8 cellular contexts compared by ENCODE assay signal in the genomic region with DNA sequence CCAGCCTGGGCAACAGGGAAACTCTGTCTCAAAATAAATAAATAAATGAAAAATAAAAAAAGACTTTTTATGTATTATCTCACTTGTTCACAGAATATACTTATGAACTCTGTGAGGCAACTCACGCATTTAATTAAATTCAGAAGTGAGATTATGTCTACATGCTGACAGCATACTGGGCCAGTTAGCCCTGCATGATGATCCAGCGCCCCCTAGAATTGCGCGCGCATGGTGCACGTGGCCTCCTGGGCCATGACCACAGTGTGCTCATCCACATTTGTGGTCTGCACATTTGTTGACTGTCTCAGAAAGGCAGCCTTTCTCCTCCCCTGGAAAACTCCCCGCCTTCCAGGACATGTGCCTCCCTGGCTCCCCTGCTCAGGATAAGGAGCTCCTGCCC.
A peak's percentile ranks its signal among the peaks of the same experiment; 100 is the strongest.
DNase-seq lines count a peak whose midpoint lies in the region; ATAC-seq and TF ChIP-seq lines count a peak whose summit lies in the region.
"Not testable (repeated sequence)": the region's sequence is repeated elsewhere in the genome, so short reads cannot be mapped to it uniquely, and the experiment has no call there.

No MANE protein-coding gene starts in this region.

- ATAC-seq in activated CD8-positive, alpha-beta T cell treated with anti-CD3 and anti-CD28 coated beads for 36 hours: peak; percentile 48
- peak; percentile 32 for ATAC-seq in central memory CD8-positive, alpha-beta T cell (replicated peaks; ENCODE audit: extremely low read depth, poor library complexity, severe bottlenecking)
- not testable (repeated sequence) for ATAC-seq in left ventricle myocardium superior

- H3K27me3 ChIP-seq in A673 (replicated peaks; ENCODE audit: insufficient read depth, low read depth, low read length, poor library complexity); Peyer's patch: not testable (repeated sequence)

- not testable (repeated sequence) for H3K4me3 Mint-ChIP-seq in activated CD8-positive, alpha-beta T cell treated with anti-CD3 and anti-CD28 coated beads for 36 hours; central memory CD8-positive, alpha-beta T cell; progenitor cell of endocrine pancreas (ENCODE audit: low read depth)

- H3K9me3 ChIP-seq in A673 (ENCODE audit: low read depth, low read length, poor library complexity, severe bottlenecking); Peyer's patch: not testable (repeated sequence)

- CTCF ChIA-PET in A673 (lab: Charles Lee); activated CD8-positive, alpha-beta T cell treated with anti-CD3 and anti-CD28 coated beads for 36 hours (lab: Charles Lee): not testable (repeated sequence)

- DNase-seq in A673 (ENCODE audit: low spot score); central memory CD8-positive, alpha-beta T cell (ENCODE audit: low spot score in 2 of 2); progenitor cell of endocrine pancreas (ENCODE audit: low spot score, unreplicated experiment): not testable (repeated sequence)
- DNase-seq in GDM1 (lab: John Stamatoyannopoulos, UW): peak; percentile 42
- peak; percentile 28 for DNase-seq in KBM-7
- DNase-seq in Peyer's patch: peak in 2 of 3 donors; percentile 42 to 71
- peak; percentile 64 for DNase-seq in activated CD8-positive, alpha-beta T cell treated with anti-CD3 and anti-CD28 coated beads for 36 hours
- DNase-seq in left ventricle myocardium superior: peak; percentile 37

- not testable (repeated sequence) for H3K27ac ChIP-seq in A673 (ENCODE audit: low read depth, low read length, poor library complexity, severe bottlenecking); Peyer's patch

- not testable (repeated sequence) for H3K27ac Mint-ChIP-seq in activated CD8-positive, alpha-beta T cell treated with anti-CD3 and anti-CD28 coated beads for 36 hours; central memory CD8-positive, alpha-beta T cell (ENCODE audit: low read depth); progenitor cell of endocrine pancreas

- H3K27me3 Mint-ChIP-seq in activated CD8-positive, alpha-beta T cell treated with anti-CD3 and anti-CD28 coated beads for 36 hours; central memory CD8-positive, alpha-beta T cell; progenitor cell of endocrine pancreas: not testable (repeated sequence)

- H3K9me3 Mint-ChIP-seq in activated CD8-positive, alpha-beta T cell treated with anti-CD3 and anti-CD28 coated beads for 36 hours; central memory CD8-positive, alpha-beta T cell; progenitor cell of endocrine pancreas (ENCODE audit: low read depth): not testable (repeated sequence)

- not testable (repeated sequence) for H3K36me3 ChIP-seq in A673 (ENCODE audit: insufficient read depth, low read length, poor library complexity, severe bottlenecking); Peyer's patch

- TF ChIP-seq CTCF in A673 (conservative IDR thresholded peaks at IDR 0.05; ENCODE audit: low read depth, low read length): peak; percentile 37
- peak in 2 of 6 experiments; percentile 6 to 22 for TF ChIP-seq CTCF in Peyer's patch (IDR thresholded peaks at IDR 0.05)
- TF ChIP-seq CTCF in activated CD8-positive, alpha-beta T cell treated with anti-CD3 and anti-CD28 coated beads for 36 hours (IDR thresholded peaks at IDR 0.05): peak; percentile 19
- TF ChIP-seq CTCF in progenitor cell of endocrine pancreas (IDR thresholded peaks at IDR 0.05; ENCODE audit: unreplicated experiment): peak; percentile 22

- in situ Hi-C loops in KBM-7 (cut with MboI; ENCODE audit: low pct_unique_long_range_greater_than_20kb, low sequenced_read_pairs): not testable (repeated sequence)

- H3K36me3 Mint-ChIP-seq in activated CD8-positive, alpha-beta T cell treated with anti-CD3 and anti-CD28 coated beads for 36 hours (ENCODE audit: low read depth); central memory CD8-positive, alpha-beta T cell (ENCODE audit: insufficient read depth); progenitor cell of endocrine pancreas (ENCODE audit: insufficient read depth): not testable (repeated sequence)

- intact Hi-C loops in A673 (cut with micrococcal nuclease; ENCODE audit: unreplicated experiment); activated CD8-positive, alpha-beta T cell treated with anti-CD3 and anti-CD28 coated beads for 36 hours (cut with micrococcal nuclease); left ventricle myocardium superior (cut with micrococcal nuclease): not testable (repeated sequence)

- not testable (repeated sequence) for H3K4me3 ChIP-seq in A673 (ENCODE audit: low read depth, low read length, poor library complexity, severe bottlenecking); Peyer's patch

- POLR2A ChIA-PET in A673 (lab: Charles Lee; ENCODE audit: low non-redundant PET); activated CD8-positive, alpha-beta T cell treated with anti-CD3 and anti-CD28 coated beads for 36 hours (lab: Charles Lee): not testable (repeated sequence)

- H3K4me1 Mint-ChIP-seq in activated CD8-positive, alpha-beta T cell treated with anti-CD3 and anti-CD28 coated beads for 36 hours (ENCODE audit: low read depth); central memory CD8-positive, alpha-beta T cell; progenitor cell of endocrine pancreas (ENCODE audit: low read depth): not testable (repeated sequence)

- TF ChIP-seq POLR2A in Peyer's patch (IDR thresholded peaks at IDR 0.05): not testable (repeated sequence)

- BruUV-seq in A673 (replicated peaks; lab: Mats Ljungman, UMichigan): not testable (repeated sequence)

- H3K4me1 ChIP-seq in A673 (ENCODE audit: insufficient read depth, low read length, poor library complexity, severe bottlenecking); Peyer's patch: not testable (repeated sequence)
